Comparison of ENCODE assay signal across 18 cellular contexts in genomic region chr3:49513494-49514179, GRCh38.
"Had no signal": no experiment of that assay in that cellular context is flagged by ENCODE, and none has a peak within 500 bp of the region (broad histone marks: within the 10 kb centered on the region; RNA-seq: fewer than 3 reads in every experiment).

No MANE protein-coding gene starts in this region.

- H3K36me3 ChIP-seq: ovary had no signal

- H3K4me1 Mint-ChIP-seq: activated naive CD8-positive, alpha-beta T cell treated with anti-CD3 and anti-CD28 coated beads, Interleukin-2, amount 50 U/mL, for 24 hours; neural progenitor cell had no signal

- H3K9me3 ChIP-seq: ascending aorta, lower lobe of right lung, ovary, tibial nerve had no signal

- H3K4me3 ChIP-seq: ascending aorta, cardiac muscle cell, lower lobe of right lung, neural progenitor cell, ovary, tibial nerve had no signal

- H3K27me3 Mint-ChIP-seq: activated naive CD8-positive, alpha-beta T cell treated with anti-CD3 and anti-CD28 coated beads, Interleukin-2, amount 50 U/mL, for 24 hours; activated T-helper 17 cell treated with anti-CD3 and anti-CD28 coated beads, Interleukin-2, amount 50 U/mL, for 72 hours; stimulated activated memory B cell treated with anti-CD40 and anti-IgM and Interleukin-4, amounts not matched to agents 10 μg/mL and 1 μg/mL and 100 μg/mL, for 72 hours; T-cell had no signal

- H3K27ac Mint-ChIP-seq: activated naive CD8-positive, alpha-beta T cell treated with anti-CD3 and anti-CD28 coated beads, Interleukin-2, amount 50 U/mL, for 24 hours; activated T-helper 17 cell treated with anti-CD3 and anti-CD28 coated beads, Interleukin-2, amount 50 U/mL, for 72 hours; neural progenitor cell; stimulated activated memory B cell treated with anti-CD40 and anti-IgM and Interleukin-4, amounts not matched to agents 10 μg/mL and 1 μg/mL and 100 μg/mL, for 72 hours; T-cell had no signal

- H3K27ac ChIP-seq: ascending aorta, cardiac muscle cell, lower lobe of right lung, neural progenitor cell, ovary had no signal

- H3K4me2 ChIP-seq: neural progenitor cell had no signal

- FAIRE-seq: endometrium had no signal

- DNase-seq: activated CD4-positive, alpha-beta T cell treated with anti-CD3 and anti-CD28 coated beads, Interleukin-2, amount 50 U/mL, for 4 hours; activated CD4-positive, CD25-positive, alpha-beta regulatory T cell treated with anti-CD3 and anti-CD28 coated beads, Interleukin-2, amount 50 U/mL, for 72 hours; activated naive CD4-positive, alpha-beta T cell treated with Interleukin-2 at 50 U/mL for 16 hours; activated naive CD8-positive, alpha-beta T cell treated with anti-CD3 and anti-CD28 coated beads, Interleukin-2, amount 50 U/mL, for 24 hours; hippocampal formation; lower lobe of right lung; midbrain; ovary; stimulated activated CD4-positive, alpha-beta T cell treated with anti-CD3 and anti-CD28 coated beads, Interleukin-2, amount 100 ng/mL, for 48 hours; T-cell; T-helper 9 cell had no signal

- H3K4me1 ChIP-seq: ascending aorta, lower lobe of right lung had no signal

- H3K4me3 Mint-ChIP-seq: activated naive CD8-positive, alpha-beta T cell treated with anti-CD3 and anti-CD28 coated beads, Interleukin-2, amount 50 U/mL, for 24 hours; activated T-helper 17 cell treated with anti-CD3 and anti-CD28 coated beads, Interleukin-2, amount 50 U/mL, for 72 hours; neural progenitor cell; stimulated activated memory B cell treated with anti-CD40 and anti-IgM and Interleukin-4, amounts not matched to agents 10 μg/mL and 1 μg/mL and 100 μg/mL, for 72 hours; T-cell had no signal

- H3K9me3 Mint-ChIP-seq: activated naive CD8-positive, alpha-beta T cell treated with anti-CD3 and anti-CD28 coated beads, Interleukin-2, amount 50 U/mL, for 24 hours; activated T-helper 17 cell treated with anti-CD3 and anti-CD28 coated beads, Interleukin-2, amount 50 U/mL, for 72 hours; neural progenitor cell; stimulated activated memory B cell treated with anti-CD40 and anti-IgM and Interleukin-4, amounts not matched to agents 10 μg/mL and 1 μg/mL and 100 μg/mL, for 72 hours; T-cell had no signal

- H2AFZ ChIP-seq: neural progenitor cell had no signal

- H3K9ac ChIP-seq: neural progenitor cell had no signal

- H3K27me3 ChIP-seq: ascending aorta, cardiac muscle cell, neural progenitor cell, ovary, tibial nerve had no signal

- ATAC-seq: activated naive CD8-positive, alpha-beta T cell treated with anti-CD3 and anti-CD28 coated beads, Interleukin-2, amount 50 U/mL, for 24 hours; activated T-helper 17 cell treated with anti-CD3 and anti-CD28 coated beads, Interleukin-2, amount 50 U/mL, for 72 hours; stimulated activated memory B cell treated with anti-CD40 and anti-IgM and Interleukin-4, amounts not matched to agents 10 μg/mL and 1 μg/mL and 100 μg/mL, for 72 hours; T-cell had no signal
